In genomic region chr20:36605309-36606170, GRCh38 we compare ENCODE assay signal across 1 cellular context.
TF ChIP-seq lines count a peak whose summit lies in the region.

TSS of gene RAB5IF (plus strand) at chr20:36605779. CDS start at chr20:36605952, 173 bp downstream.

TF ChIP-seq in K562, 482 proteins besides CTCF, POLR2A, EP300 and RAD21 (continued from another document and continues in another):
- TF ChIP-seq ZBTB1 (CRISPR knock-in tag; IDR thresholded peaks at IDR 0.05; ENCODE audit: borderline replicate concordance, low read depth): no peak
- TF ChIP-seq HNRNPK (IDR thresholded peaks at IDR 0.05; ENCODE audit: low read depth, low read length, poor library complexity, severe bottlenecking): no peak
- 0 out of 2 replicates have a peak, but pooled peaks have one; percentile 67 for TF ChIP-seq BRD4 (IDR thresholded peaks at IDR 0.05)
- no peak for TF ChIP-seq SIX5 (IDR thresholded peaks at IDR 0.05; ENCODE audit: borderline replicate concordance in 1 of 2, insufficient read depth in 1 of 2, low read depth in 1 of 2, low read length in 2 of 2)
- TF ChIP-seq, protein P1, sequence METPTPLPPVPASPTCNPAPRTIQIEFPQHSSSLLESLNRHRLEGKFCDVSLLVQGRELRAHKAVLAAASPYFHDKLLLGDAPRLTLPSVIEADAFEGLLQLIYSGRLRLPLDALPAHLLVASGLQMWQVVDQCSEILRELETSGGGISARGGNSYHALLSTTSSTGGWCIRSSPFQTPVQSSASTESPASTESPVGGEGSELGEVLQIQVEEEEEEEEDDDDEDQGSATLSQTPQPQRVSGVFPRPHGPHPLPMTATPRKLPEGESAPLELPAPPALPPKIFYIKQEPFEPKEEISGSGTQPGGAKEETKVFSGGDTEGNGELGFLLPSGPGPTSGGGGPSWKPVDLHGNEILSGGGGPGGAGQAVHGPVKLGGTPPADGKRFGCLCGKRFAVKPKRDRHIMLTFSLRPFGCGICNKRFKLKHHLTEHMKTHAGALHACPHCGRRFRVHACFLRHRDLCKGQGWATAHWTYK (CRISPR knock-in tag; IDR thresholded peaks at IDR 0.05): 0 out of 2 replicates have a peak, but pooled peaks have one; percentile 4
- TF ChIP-seq ZNF551 (CRISPR knock-in tag; IDR thresholded peaks at IDR 0.05): no peak
- peak; percentile 81 for TF ChIP-seq POLR2AphosphoS5 (IDR thresholded peaks at IDR 0.05; ENCODE audit: control insufficient read depth, insufficient read depth, low read depth, low read length)
- TF ChIP-seq, protein P2, sequence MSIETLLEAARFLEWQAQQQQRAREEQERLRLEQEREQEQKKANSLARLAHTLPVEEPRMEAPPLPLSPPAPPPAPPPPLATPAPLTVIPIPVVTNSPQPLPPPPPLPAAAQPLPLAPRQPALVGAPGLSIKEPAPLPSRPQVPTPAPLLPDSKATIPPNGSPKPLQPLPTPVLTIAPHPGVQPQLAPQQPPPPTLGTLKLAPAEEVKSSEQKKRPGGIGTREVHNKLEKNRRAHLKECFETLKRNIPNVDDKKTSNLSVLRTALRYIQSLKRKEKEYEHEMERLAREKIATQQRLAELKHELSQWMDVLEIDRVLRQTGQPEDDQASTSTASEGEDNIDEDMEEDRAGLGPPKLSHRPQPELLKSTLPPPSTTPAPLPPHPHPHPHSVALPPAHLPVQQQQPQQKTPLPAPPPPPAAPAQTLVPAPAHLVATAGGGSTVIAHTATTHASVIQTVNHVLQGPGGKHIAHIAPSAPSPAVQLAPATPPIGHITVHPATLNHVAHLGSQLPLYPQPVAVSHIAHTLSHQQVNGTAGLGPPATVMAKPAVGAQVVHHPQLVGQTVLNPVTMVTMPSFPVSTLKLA (conservative IDR thresholded peaks at IDR 0.05): peak; percentile 78 to 90
- TF ChIP-seq, protein P3, sequence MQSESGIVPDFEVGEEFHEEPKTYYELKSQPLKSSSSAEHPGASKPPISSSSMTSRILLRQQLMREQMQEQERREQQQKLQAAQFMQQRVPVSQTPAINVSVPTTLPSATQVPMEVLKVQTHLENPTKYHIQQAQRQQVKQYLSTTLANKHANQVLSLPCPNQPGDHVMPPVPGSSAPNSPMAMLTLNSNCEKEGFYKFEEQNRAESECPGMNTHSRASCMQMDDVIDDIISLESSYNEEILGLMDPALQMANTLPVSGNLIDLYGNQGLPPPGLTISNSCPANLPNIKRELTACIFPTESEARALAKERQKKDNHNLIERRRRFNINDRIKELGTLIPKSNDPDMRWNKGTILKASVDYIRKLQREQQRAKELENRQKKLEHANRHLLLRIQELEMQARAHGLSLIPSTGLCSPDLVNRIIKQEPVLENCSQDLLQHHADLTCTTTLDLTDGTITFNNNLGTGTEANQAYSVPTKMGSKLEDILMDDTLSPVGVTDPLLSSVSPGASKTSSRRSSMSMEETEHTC (IDR thresholded peaks at IDR 0.05): no peak
- TF ChIP-seq, protein P4, sequence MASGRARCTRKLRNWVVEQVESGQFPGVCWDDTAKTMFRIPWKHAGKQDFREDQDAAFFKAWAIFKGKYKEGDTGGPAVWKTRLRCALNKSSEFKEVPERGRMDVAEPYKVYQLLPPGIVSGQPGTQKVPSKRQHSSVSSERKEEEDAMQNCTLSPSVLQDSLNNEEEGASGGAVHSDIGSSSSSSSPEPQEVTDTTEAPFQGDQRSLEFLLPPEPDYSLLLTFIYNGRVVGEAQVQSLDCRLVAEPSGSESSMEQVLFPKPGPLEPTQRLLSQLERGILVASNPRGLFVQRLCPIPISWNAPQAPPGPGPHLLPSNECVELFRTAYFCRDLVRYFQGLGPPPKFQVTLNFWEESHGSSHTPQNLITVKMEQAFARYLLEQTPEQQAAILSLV (tag; IDR thresholded peaks at IDR 0.05): no peak
- TF ChIP-seq ZNF589 (CRISPR knock-in tag; IDR thresholded peaks at IDR 0.05; ENCODE audit: low read depth): no peak
- peak; percentile 66 for TF ChIP-seq ETV5 (CRISPR knock-in tag; IDR thresholded peaks at IDR 0.05; ENCODE audit: low read depth)
- TF ChIP-seq TBL1XR1 (IDR thresholded peaks at IDR 0.05; ENCODE audit: low read length in 2 of 2): peak in 1 of 2 experiments; percentile 51; a peak in 1 of 4 replicates
- TF ChIP-seq SETDB1 (IDR thresholded peaks at IDR 0.05; ENCODE audit: low read length): no peak
- TF ChIP-seq ZEB2 (IDR thresholded peaks at IDR 0.05): no peak
- no peak for TF ChIP-seq TGIF2 (CRISPR knock-in tag; IDR thresholded peaks at IDR 0.05)
- no peak for TF ChIP-seq ZNF121 (CRISPR knock-in tag; conservative IDR thresholded peaks at IDR 0.05)
- TF ChIP-seq NCOA4 (IDR thresholded peaks at IDR 0.05; ENCODE audit: partially characterized antibody): no peak
- TF ChIP-seq ZNF561 (CRISPR knock-in tag; conservative IDR thresholded peaks at IDR 0.05): no peak
- no peak for TF ChIP-seq PPARD (CRISPR knock-in tag; IDR thresholded peaks at IDR 0.05)
- TF ChIP-seq ELF4 (CRISPR knock-in tag; IDR thresholded peaks at IDR 0.05): no peak
- TF ChIP-seq RHOXF2B (CRISPR knock-in tag; conservative IDR thresholded peaks at IDR 0.05): no peak
- TF ChIP-seq TEAD2 (tag; IDR thresholded peaks at IDR 0.05): no peak
- TF ChIP-seq CBX1 (IDR thresholded peaks at IDR 0.05; ENCODE audit: low read depth): peak; percentile 61; the same call in 1 of the 2 replicates
- no peak for TF ChIP-seq RBM17 (IDR thresholded peaks at IDR 0.05; ENCODE audit: borderline replicate concordance, low read depth, low read length)
- TF ChIP-seq, protein P5, sequence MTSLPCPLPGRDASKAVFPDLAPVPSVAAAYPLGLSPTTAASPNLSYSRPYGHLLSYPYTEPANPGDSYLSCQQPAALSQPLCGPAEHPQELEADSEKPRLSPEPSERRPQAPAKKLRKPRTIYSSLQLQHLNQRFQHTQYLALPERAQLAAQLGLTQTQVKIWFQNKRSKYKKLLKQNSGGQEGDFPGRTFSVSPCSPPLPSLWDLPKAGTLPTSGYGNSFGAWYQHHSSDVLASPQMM (CRISPR knock-in tag; IDR thresholded peaks at IDR 0.05): no peak
- no peak for TF ChIP-seq ELF2 (CRISPR knock-in tag; IDR thresholded peaks at IDR 0.05)
- no peak for TF ChIP-seq MCM5 (IDR thresholded peaks at IDR 0.05; ENCODE audit: low read depth)
- peak; percentile 69; the same call in 1 of the 2 replicates for TF ChIP-seq ESRRA (IDR thresholded peaks at IDR 0.05; ENCODE audit: borderline replicate concordance, low read depth)
- TF ChIP-seq U2AF2 (optimal IDR thresholded peaks at IDR 0.05; ENCODE audit: low read depth, low read length): no peak
- TF ChIP-seq CBFA2T3 (IDR thresholded peaks at IDR 0.05): no peak
- TF ChIP-seq SAFB (IDR thresholded peaks at IDR 0.05; ENCODE audit: borderline replicate concordance, low read depth, low read length): no peak
- TF ChIP-seq, protein P6, sequence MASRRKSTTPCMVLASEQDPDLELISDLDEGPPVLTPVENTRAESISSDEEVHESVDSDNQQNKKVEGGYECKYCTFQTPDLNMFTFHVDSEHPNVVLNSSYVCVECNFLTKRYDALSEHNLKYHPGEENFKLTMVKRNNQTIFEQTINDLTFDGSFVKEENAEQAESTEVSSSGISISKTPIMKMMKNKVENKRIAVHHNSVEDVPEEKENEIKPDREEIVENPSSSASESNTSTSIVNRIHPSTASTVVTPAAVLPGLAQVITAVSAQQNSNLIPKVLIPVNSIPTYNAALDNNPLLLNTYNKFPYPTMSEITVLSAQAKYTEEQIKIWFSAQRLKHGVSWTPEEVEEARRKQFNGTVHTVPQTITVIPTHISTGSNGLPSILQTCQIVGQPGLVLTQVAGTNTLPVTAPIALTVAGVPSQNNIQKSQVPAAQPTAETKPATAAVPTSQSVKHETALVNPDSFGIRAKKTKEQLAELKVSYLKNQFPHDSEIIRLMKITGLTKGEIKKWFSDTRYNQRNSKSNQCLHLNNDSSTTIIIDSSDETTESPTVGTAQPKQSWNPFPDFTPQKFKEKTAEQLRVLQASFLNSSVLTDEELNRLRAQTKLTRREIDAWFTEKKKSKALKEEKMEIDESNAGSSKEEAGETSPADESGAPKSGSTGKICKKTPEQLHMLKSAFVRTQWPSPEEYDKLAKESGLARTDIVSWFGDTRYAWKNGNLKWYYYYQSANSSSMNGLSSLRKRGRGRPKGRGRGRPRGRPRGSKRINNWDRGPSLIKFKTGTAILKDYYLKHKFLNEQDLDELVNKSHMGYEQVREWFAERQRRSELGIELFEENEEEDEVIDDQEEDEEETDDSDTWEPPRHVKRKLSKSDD (conservative IDR thresholded peaks at IDR 0.05; ENCODE audit: low read length): 0 out of 2 replicates have a peak, but pooled peaks have one; percentile 17
- TF ChIP-seq DIDO1 (tag; IDR thresholded peaks at IDR 0.05; ENCODE audit: low read depth): no peak
- TF ChIP-seq, protein P7, sequence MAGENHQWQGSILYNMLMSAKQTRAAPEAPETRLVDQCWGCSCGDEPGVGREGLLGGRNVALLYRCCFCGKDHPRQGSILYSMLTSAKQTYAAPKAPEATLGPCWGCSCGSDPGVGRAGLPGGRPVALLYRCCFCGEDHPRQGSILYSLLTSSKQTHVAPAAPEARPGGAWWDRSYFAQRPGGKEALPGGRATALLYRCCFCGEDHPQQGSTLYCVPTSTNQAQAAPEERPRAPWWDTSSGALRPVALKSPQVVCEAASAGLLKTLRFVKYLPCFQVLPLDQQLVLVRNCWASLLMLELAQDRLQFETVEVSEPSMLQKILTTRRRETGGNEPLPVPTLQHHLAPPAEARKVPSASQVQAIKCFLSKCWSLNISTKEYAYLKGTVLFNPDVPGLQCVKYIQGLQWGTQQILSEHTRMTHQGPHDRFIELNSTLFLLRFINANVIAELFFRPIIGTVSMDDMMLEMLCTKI (IDR thresholded peaks at IDR 0.05; ENCODE audit: partially characterized antibody): no peak
- TF ChIP-seq E2F6 (IDR thresholded peaks at IDR 0.05; ENCODE audit: borderline replicate concordance in 1 of 2, extremely low read depth in 1 of 2, insufficient read depth in 1 of 2, insufficient read length in 1 of 2, low read depth in 1 of 2, low read length in 1 of 2, poor library complexity in 1 of 2, severe bottlenecking in 1 of 2): peak; percentile 63 to 78
- TF ChIP-seq FOXO4 (CRISPR knock-in tag; IDR thresholded peaks at IDR 0.05): no peak
- peak; percentile 98 for TF ChIP-seq MTA3 (IDR thresholded peaks at IDR 0.05; ENCODE audit: borderline replicate concordance)
- no peak for TF ChIP-seq CREB3L1 (IDR thresholded peaks at IDR 0.05; ENCODE audit: borderline replicate concordance, low read depth)
- no peak for TF ChIP-seq MBD2 (IDR thresholded peaks at IDR 0.05; ENCODE audit: borderline replicate concordance, low read depth)
- peak; percentile 36; the same call in 1 of the 2 replicates for TF ChIP-seq ZNF668 (CRISPR knock-in tag; IDR thresholded peaks at IDR 0.05)
- peak; percentile 54; the same call in 1 of the 2 replicates for TF ChIP-seq ZSCAN29 (IDR thresholded peaks at IDR 0.05)
- no peak for TF ChIP-seq PREB (CRISPR knock-in tag; IDR thresholded peaks at IDR 0.05)
- no peak for TF ChIP-seq ZNF764 (CRISPR knock-in tag; IDR thresholded peaks at IDR 0.05; ENCODE audit: low read depth)
- TF ChIP-seq USF2 (CRISPR knock-in tag; IDR thresholded peaks at IDR 0.05): no peak
- TF ChIP-seq KDM5B (IDR thresholded peaks at IDR 0.05; ENCODE audit: insufficient replicate concordance, low read depth, low read length): peak; percentile 95
- TF ChIP-seq C11orf30 (IDR thresholded peaks at IDR 0.05; ENCODE audit: low read depth): peak; percentile 94
- TF ChIP-seq JUND (IDR thresholded peaks at IDR 0.05; ENCODE audit: borderline replicate concordance, low read depth, low read length): peak; percentile 97
- TF ChIP-seq JUND (tag; IDR thresholded peaks at IDR 0.05; ENCODE audit: borderline replicate concordance, low read depth, low read length): peak; percentile 96; the same call in 2 of the 3 replicates
